9 cellular contexts compared by ENCODE assay signal in genomic region chr1:145656224-145656943, GRCh38. TPM values are rescaled to one million over a fixed set of nuclear protein-coding genes. Genes with fewer than 3 reads are reported as not detected.
DNase-seq lines count a peak whose midpoint lies in the region; ATAC-seq and TF ChIP-seq lines count a peak whose summit lies in the region.
"Not testable (repeated sequence)": the region's sequence is repeated elsewhere in the genome, so short reads cannot be mapped to it uniquely, and the experiment has no call there.
"Had no signal": no experiment of that assay in that cellular context is flagged by ENCODE, and none has a peak within 500 bp of the region (broad histone marks: within the 10 kb centered on the region; RNA-seq: fewer than 3 reads in every experiment).

No MANE protein-coding gene starts in this region.

- not testable (repeated sequence) for H3K36me3 ChIP-seq in PC-3 (ENCODE audit: low read depth, low read length)

- H3K4me3 ChIP-seq in PC-3 (ENCODE audit: low read length); epithelial cell of esophagus (ENCODE audit: low read length): not testable (repeated sequence)

- intact Hi-C loops in PC-3 (cut with micrococcal nuclease); left cardiac atrium (cut with DNase I): not testable (repeated sequence)

- not testable (repeated sequence) for TF ChIP-seq CTCF in PC-3 (conservative IDR thresholded peaks at IDR 0.05; ENCODE audit: low read depth, low read length); epithelial cell of esophagus (IDR thresholded peaks at IDR 0.05; ENCODE audit: insufficient read depth, low read depth, low read length, missing control alignments)

- DNase-seq in PC-3 (peak; percentile 4), astrocyte of the hippocampus (ENCODE audit: low read depth, low spot score) (peak; percentile 0), epithelial cell of esophagus (ENCODE audit: low read depth) (peak; percentile 21), left cardiac atrium (peak; percentile 23), kidney tubule cell (ENCODE audit: low spot score) (peak; percentile 13)
- not testable (repeated sequence) for DNase-seq in activated CD8-positive, alpha-beta T cell treated with anti-CD3 and anti-CD28 coated beads, Interleukin-2, amount 10 ng/mL, durations not matched to agents 7 days and 5 days
- peak; percentile 1 for DNase-seq in stimulated activated CD4-positive, alpha-beta T cell treated with anti-CD3 and anti-CD28 coated beads, Interleukin-15, amount 100 ng/mL, for 24 hours

- H3K9me3 Mint-ChIP-seq in activated CD8-positive, alpha-beta T cell treated with anti-CD3 and anti-CD28 coated beads, Interleukin-2, amount 10 ng/mL, durations not matched to agents 7 days and 5 days (ENCODE audit: insufficient read depth): not testable (repeated sequence)

- peaks cover 14% of the 10 kb centered on the region for H3K36me3 Mint-ChIP-seq in activated CD8-positive, alpha-beta T cell treated with anti-CD3 and anti-CD28 coated beads, Interleukin-2, amount 10 ng/mL, durations not matched to agents 7 days and 5 days (ENCODE audit: low read depth)

- H2AFZ ChIP-seq in PC-3 (ENCODE audit: low read length): not testable (repeated sequence)

- not testable (repeated sequence) for H3K27ac Mint-ChIP-seq in activated CD8-positive, alpha-beta T cell treated with anti-CD3 and anti-CD28 coated beads, Interleukin-2, amount 10 ng/mL, durations not matched to agents 7 days and 5 days

- not testable (repeated sequence) for H3K27ac ChIP-seq in PC-3 (ENCODE audit: low read length)

- H3K4me3 Mint-ChIP-seq in activated CD8-positive, alpha-beta T cell treated with anti-CD3 and anti-CD28 coated beads, Interleukin-2, amount 10 ng/mL, durations not matched to agents 7 days and 5 days: not testable (repeated sequence)

- CTCF ChIA-PET in PC-3 (lab: Charles Lee); activated CD8-positive, alpha-beta T cell treated with anti-CD3 and anti-CD28 coated beads, Interleukin-2, amount 10 ng/mL, durations not matched to agents 7 days and 5 days (lab: Charles Lee): not testable (repeated sequence)

- H3K79me2 ChIP-seq in PC-3 (ENCODE audit: low read length): not testable (repeated sequence)

- not testable (repeated sequence) for H3K4me1 Mint-ChIP-seq in activated CD8-positive, alpha-beta T cell treated with anti-CD3 and anti-CD28 coated beads, Interleukin-2, amount 10 ng/mL, durations not matched to agents 7 days and 5 days (ENCODE audit: low read depth)

- H4K20me1 ChIP-seq in PC-3 (ENCODE audit: low read length): not testable (repeated sequence)

- H3K27me3 ChIP-seq in PC-3 (ENCODE audit: low read length): not testable (repeated sequence)

- POLR2A ChIA-PET in PC-3 (lab: Charles Lee; ENCODE audit: unreplicated experiment); activated CD8-positive, alpha-beta T cell treated with anti-CD3 and anti-CD28 coated beads, Interleukin-2, amount 10 ng/mL, durations not matched to agents 7 days and 5 days (lab: Charles Lee): not testable (repeated sequence)

- H3K9me2 ChIP-seq in PC-3 (replicated peaks; ENCODE audit: low read length): not testable (repeated sequence)

- not testable (repeated sequence) for H3K9ac ChIP-seq in PC-3 (ENCODE audit: low read length)

- BruUV-seq in PC-3 (replicated peaks; lab: Mats Ljungman, UMichigan): not testable (repeated sequence)

- H3K4me1 ChIP-seq in PC-3 (ENCODE audit: insufficient read depth, low read length): not testable (repeated sequence)

- not testable (repeated sequence) for H3F3A ChIP-seq in PC-3 (ENCODE audit: low read length, unreplicated experiment)

- H3K9me3 ChIP-seq in PC-3 (ENCODE audit: low read length): not testable (repeated sequence)

- H3K27me3 Mint-ChIP-seq in activated CD8-positive, alpha-beta T cell treated with anti-CD3 and anti-CD28 coated beads, Interleukin-2, amount 10 ng/mL, durations not matched to agents 7 days and 5 days (ENCODE audit: low read depth): not testable (repeated sequence)

- ATAC-seq in PC-3 (peak; percentile 53), left cardiac atrium (peak; percentile 88 to 96)
- ATAC-seq in activated CD8-positive, alpha-beta T cell treated with anti-CD3 and anti-CD28 coated beads, Interleukin-2, amount 10 ng/mL, durations not matched to agents 7 days and 5 days: peak; percentile 23

- not testable (repeated sequence) for H3K4me2 ChIP-seq in PC-3 (ENCODE audit: low read length)

RNA-seq across cellular contexts. Expression of gene GPR89A, which starts 48.6 kb away (rescaled TPM):
- total RNA-seq in PC-3 (2014; rRNA removed) (38.3 and 47.9 TPM in 2 replicates), left cardiac atrium (10 to 100 TPM in 1 of 2 donors, 1 to 10 TPM in 1; 9.3 to 12.1 TPM)
- total RNA-seq in activated CD8-positive, alpha-beta T cell treated with anti-CD3 and anti-CD28 coated beads, Interleukin-2, amount 10 ng/mL, durations not matched to agents 7 days and 5 days: 10 to 100 TPM; 32.6 to 36.7 TPM

RNA-seq across cellular contexts. Expression of gene PDZK1, which starts 50.8 kb away (rescaled TPM):
- 2.3 and 4.2 TPM in 2 replicates for total RNA-seq in PC-3 (2014; rRNA removed)
- under 1 TPM; 0.34 to 0.78 TPM for total RNA-seq in activated CD8-positive, alpha-beta T cell treated with anti-CD3 and anti-CD28 coated beads, Interleukin-2, amount 10 ng/mL, durations not matched to agents 7 days and 5 days
- total RNA-seq in left cardiac atrium: under 1 TPM; 0.12 to 0.65 TPM
- total RNA-seq: CD4-positive, CD25-positive, alpha-beta regulatory T cell; H1 had no signal

Comparison
In these comparisons a context has a peak if more than half of its experiments do, and no peak if none do; other contexts are left out.
1. ATAC-seq: peak in every context shown above with its lines; median percentile 92 in left cardiac atrium; 53 in PC-3; 23 in activated CD8-positive, alpha-beta T cell treated with anti-CD3 and anti-CD28 coated beads, Interleukin-2, amount 10 ng/mL, durations not matched to agents 7 days and 5 days.